In the genomic region with DNA sequence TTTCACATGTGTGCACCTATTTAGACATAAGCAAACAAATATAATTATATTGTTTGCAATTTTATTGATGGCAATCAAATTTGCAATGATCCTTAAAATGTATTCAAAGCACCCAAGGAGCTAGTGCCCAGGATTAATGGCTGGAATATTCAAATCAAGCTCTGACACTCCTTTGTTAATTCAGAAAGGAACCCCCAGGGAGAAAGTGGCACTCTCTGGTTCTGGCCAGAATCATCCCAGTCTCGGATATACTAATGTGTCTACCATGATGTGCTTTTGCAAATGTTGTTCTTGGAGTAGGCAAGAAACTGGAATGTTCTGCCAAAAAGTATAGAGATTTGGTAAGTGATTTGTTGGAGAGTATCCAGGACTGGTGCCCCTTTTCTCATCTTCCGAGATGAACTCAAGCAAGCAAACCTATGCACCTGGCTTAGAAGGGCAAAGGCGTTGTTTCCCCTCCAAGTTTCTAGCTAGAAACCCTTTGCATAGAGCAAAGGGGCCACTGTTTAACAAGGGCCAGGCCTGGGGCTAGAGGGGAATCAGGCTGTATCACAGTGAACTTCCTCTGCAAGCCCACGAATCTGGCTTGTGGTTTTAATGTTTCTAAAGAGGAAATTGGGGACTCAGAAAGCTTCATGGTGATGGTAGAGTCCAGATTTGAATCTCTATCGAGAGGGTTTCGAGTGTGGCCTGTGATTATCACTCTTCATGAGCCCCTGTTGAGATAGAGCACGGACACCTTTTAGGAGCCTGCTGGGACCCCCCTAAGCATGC, we compare ENCODE assay signal across 16 cellular contexts.
DNase-seq lines count a peak whose midpoint lies in the region; ATAC-seq and TF ChIP-seq lines count a peak whose summit lies in the region.
"Had no signal": no experiment of that assay in that cellular context is flagged by ENCODE, and none has a peak within 500 bp of the region (broad histone marks: within the 10 kb centered on the region; RNA-seq: fewer than 3 reads in every experiment).

No MANE protein-coding gene starts in this region.

- H3K27ac Mint-ChIP-seq in natural killer cell (peak overlapping the region in 1 of 2 donors; percentile 18), IgD-negative memory B cell (peak overlapping the region in 2 of 3 donors; percentile 8 to 82), activated B cell treated with CpG ODN at 0.5 μM for 24 hours (peak overlapping the region; percentile 19)
- no peak overlapping the region for H3K27ac Mint-ChIP-seq in natural killer cell treated with Interleukin-12 subunit alpha and Interleukin-12 subunit beta and Interleukin-15 and Interleukin-18, amount 100 ng/mL, for 72 hours
- H3K27ac Mint-ChIP-seq: mesothelial cell of epicardium had no signal

- intact Hi-C loops in natural killer cell (cut with micrococcal nuclease): no loop called here
- intact Hi-C loops in activated B cell treated with CpG ODN at 0.5 μM for 24 hours (cut with micrococcal nuclease): no loop called here
- intact Hi-C loops in upper lobe of right lung (cut with DNase I): no loop called here
- intact Hi-C loops in A673 (cut with micrococcal nuclease; ENCODE audit: unreplicated experiment): no loop called here

- H3K36me3 Mint-ChIP-seq in natural killer cell (no peaks in the 10 kb centered on the region), IgD-negative memory B cell (peaks cover 7% of the 10 kb centered on the region), activated B cell treated with CpG ODN at 0.5 μM for 24 hours (ENCODE audit: low read depth) (no peaks in the 10 kb centered on the region)
- no peaks in the 10 kb centered on the region for H3K36me3 Mint-ChIP-seq in natural killer cell treated with Interleukin-12 subunit alpha and Interleukin-12 subunit beta and Interleukin-15 and Interleukin-18, amount 100 ng/mL, for 72 hours
- H3K36me3 Mint-ChIP-seq: mesothelial cell of epicardium had no signal

- POLR2A ChIA-PET in activated B cell treated with CpG ODN at 0.5 μM for 24 hours (lab: Charles Lee) (no interaction called here), A673 (lab: Charles Lee; ENCODE audit: low non-redundant PET) (no interaction called here)

- no TSS peak for BruUV-seq in A673 (replicated peaks; lab: Mats Ljungman, UMichigan)

- H3K27ac ChIP-seq in upper lobe of right lung (no peak overlapping the region), A673 (ENCODE audit: low read depth, low read length, poor library complexity, severe bottlenecking) (no peak overlapping the region)
- H3K27ac ChIP-seq: gastroesophageal sphincter, prostate gland, testis had no signal

- no peaks in the 10 kb centered on the region for H3K9me3 Mint-ChIP-seq in natural killer cell
- no peaks in the 10 kb centered on the region for H3K9me3 Mint-ChIP-seq in natural killer cell treated with Interleukin-12 subunit alpha and Interleukin-12 subunit beta and Interleukin-15 and Interleukin-18, amount 100 ng/mL, for 72 hours
- peaks cover 1 to 9% (median 2%) of the 10 kb centered on the region in 3 donors for H3K9me3 Mint-ChIP-seq in IgD-negative memory B cell
- peaks cover 10% of the 10 kb centered on the region for H3K9me3 Mint-ChIP-seq in activated B cell treated with CpG ODN at 0.5 μM for 24 hours

- peak overlapping the region; percentile 13 for H3K4me3 Mint-ChIP-seq in natural killer cell
- no peak overlapping the region for H3K4me3 Mint-ChIP-seq in natural killer cell treated with Interleukin-12 subunit alpha and Interleukin-12 subunit beta and Interleukin-15 and Interleukin-18, amount 100 ng/mL, for 72 hours
- H3K4me3 Mint-ChIP-seq in IgD-negative memory B cell: peak overlapping the region in 2 of 4 donors; percentile 81 to 88
- H3K4me3 Mint-ChIP-seq in activated B cell treated with CpG ODN at 0.5 μM for 24 hours: peak overlapping the region; percentile 35
- H3K4me3 Mint-ChIP-seq: mesothelial cell of epicardium had no signal

- H3K36me3 ChIP-seq in upper lobe of right lung (no peaks in the 10 kb centered on the region), A673 (ENCODE audit: insufficient read depth, low read length, poor library complexity, severe bottlenecking) (no peaks in the 10 kb centered on the region)
- H3K36me3 ChIP-seq: gastroesophageal sphincter, prostate gland had no signal

- TF ChIP-seq CTCF in natural killer cell (IDR thresholded peaks at IDR 0.05): no peak
- TF ChIP-seq CTCF in activated B cell treated with CpG ODN at 0.5 μM for 24 hours (IDR thresholded peaks at IDR 0.05): no peak
- TF ChIP-seq CTCF in upper lobe of right lung (IDR thresholded peaks at IDR 0.05): no peak
- TF ChIP-seq CTCF in A673 (conservative IDR thresholded peaks at IDR 0.05; ENCODE audit: low read depth, low read length): no peak

- H3K4me1 Mint-ChIP-seq in natural killer cell (peaks cover 9 to 10% of the 10 kb centered on the region in 2 donors), IgD-negative memory B cell (peaks cover 15 to 41% (median 24%) of the 10 kb centered on the region in 3 donors), activated B cell treated with CpG ODN at 0.5 μM for 24 hours (peaks cover 38% of the 10 kb centered on the region)
- H3K4me1 Mint-ChIP-seq in natural killer cell treated with Interleukin-12 subunit alpha and Interleukin-12 subunit beta and Interleukin-15 and Interleukin-18, amount 100 ng/mL, for 72 hours (ENCODE audit: low read depth in 2 of 2): peaks cover 11 to 12% of the 10 kb centered on the region in 2 donors
- H3K4me1 Mint-ChIP-seq: mesothelial cell of epicardium had no signal

- H3K4me1 ChIP-seq in upper lobe of right lung (no peaks in the 10 kb centered on the region), A673 (ENCODE audit: insufficient read depth, low read length, poor library complexity, severe bottlenecking) (no peaks in the 10 kb centered on the region)
- H3K4me1 ChIP-seq: gastroesophageal sphincter, prostate gland, testis had no signal

- DNase-seq in natural killer cell: no peak
- DNase-seq in natural killer cell treated with Interleukin-12 subunit alpha and Interleukin-12 subunit beta and Interleukin-15 and Interleukin-18, amount 100 ng/mL, for 72 hours (ENCODE audit: low spot score): no peak
- DNase-seq in activated B cell treated with CpG ODN at 0.5 μM for 24 hours: no peak
- no peak for DNase-seq in upper lobe of right lung
- no peak for DNase-seq in A673 (ENCODE audit: low spot score)
- no peak for DNase-seq in erythroblast (lab: John Stamatoyannopoulos, UW)
- no peak for DNase-seq in NCI-H748 (lab: John Stamatoyannopoulos, UW; ENCODE audit: unreplicated experiment)
- DNase-seq: ACHN; activated CD4-positive, CD25-positive, alpha-beta regulatory T cell; DMS153; NCI-H2107; testis had no signal

- H3K9me3 ChIP-seq in upper lobe of right lung (no peaks in the 10 kb centered on the region), A673 (ENCODE audit: low read depth, low read length, poor library complexity, severe bottlenecking) (no peaks in the 10 kb centered on the region)
- H3K9me3 ChIP-seq: prostate gland, testis had no signal

- H3K27me3 ChIP-seq in upper lobe of right lung: no peaks in the 10 kb centered on the region
- no peaks in the 10 kb centered on the region for H3K27me3 ChIP-seq in A673 (replicated peaks; ENCODE audit: insufficient read depth, low read depth, low read length, poor library complexity)
- H3K27me3 ChIP-seq: gastroesophageal sphincter, testis had no signal

- CTCF ChIA-PET in activated B cell treated with CpG ODN at 0.5 μM for 24 hours (lab: Charles Lee): no interaction called here
- CTCF ChIA-PET in A673 (lab: Charles Lee): no interaction called here

- peak in 1 of 3 donors; percentile 40 for ATAC-seq in natural killer cell
- no peak for ATAC-seq in natural killer cell treated with Interleukin-12 subunit alpha and Interleukin-12 subunit beta and Interleukin-15 and Interleukin-18, amount 100 ng/mL, for 72 hours
- peak; percentile 21 for ATAC-seq in activated B cell treated with CpG ODN at 0.5 μM for 24 hours (ENCODE audit: low read depth)
- ATAC-seq in upper lobe of right lung: peak; percentile 32
- ATAC-seq: gastroesophageal sphincter had no signal

- TF ChIP-seq POLR2A in erythroblast (IDR thresholded peaks at IDR 0.05; ENCODE audit: low read length): no peak

- peaks cover 12 to 45% of the 10 kb centered on the region in 2 donors for H3K27me3 Mint-ChIP-seq in natural killer cell (ENCODE audit: low read depth in 2 of 2)
- peaks cover 7 to 18% of the 10 kb centered on the region in 2 donors for H3K27me3 Mint-ChIP-seq in natural killer cell treated with Interleukin-12 subunit alpha and Interleukin-12 subunit beta and Interleukin-15 and Interleukin-18, amount 100 ng/mL, for 72 hours
- H3K27me3 Mint-ChIP-seq in IgD-negative memory B cell: no peaks in the 10 kb centered on the region
- no peaks in the 10 kb centered on the region for H3K27me3 Mint-ChIP-seq in activated B cell treated with CpG ODN at 0.5 μM for 24 hours

- no peak overlapping the region for H3K4me3 ChIP-seq in upper lobe of right lung
- H3K4me3 ChIP-seq in A673 (ENCODE audit: low read depth, low read length, poor library complexity, severe bottlenecking): no peak overlapping the region
- H3K4me3 ChIP-seq: gastroesophageal sphincter, prostate gland, testis had no signal

Comparison
In these comparisons a context has a peak if more than half of its experiments do, and no peak if none do; other contexts are left out.
1. ATAC-seq: peak in activated B cell treated with CpG ODN at 0.5 μM for 24 hours (single experiment) and upper lobe of right lung (single experiment); none in natural killer cell treated with Interleukin-12 subunit alpha and Interleukin-12 subunit beta and Interleukin-15 and Interleukin-18, amount 100 ng/mL, for 72 hours (0 of 2).
2. H3K27ac Mint-ChIP-seq: peak in IgD-negative memory B cell (2 of 3) and activated B cell treated with CpG ODN at 0.5 μM for 24 hours (single experiment); none in natural killer cell treated with Interleukin-12 subunit alpha and Interleukin-12 subunit beta and Interleukin-15 and Interleukin-18, amount 100 ng/mL, for 72 hours (0 of 2).